1 cellular context compared by ENCODE assay signal in the genomic region with DNA sequence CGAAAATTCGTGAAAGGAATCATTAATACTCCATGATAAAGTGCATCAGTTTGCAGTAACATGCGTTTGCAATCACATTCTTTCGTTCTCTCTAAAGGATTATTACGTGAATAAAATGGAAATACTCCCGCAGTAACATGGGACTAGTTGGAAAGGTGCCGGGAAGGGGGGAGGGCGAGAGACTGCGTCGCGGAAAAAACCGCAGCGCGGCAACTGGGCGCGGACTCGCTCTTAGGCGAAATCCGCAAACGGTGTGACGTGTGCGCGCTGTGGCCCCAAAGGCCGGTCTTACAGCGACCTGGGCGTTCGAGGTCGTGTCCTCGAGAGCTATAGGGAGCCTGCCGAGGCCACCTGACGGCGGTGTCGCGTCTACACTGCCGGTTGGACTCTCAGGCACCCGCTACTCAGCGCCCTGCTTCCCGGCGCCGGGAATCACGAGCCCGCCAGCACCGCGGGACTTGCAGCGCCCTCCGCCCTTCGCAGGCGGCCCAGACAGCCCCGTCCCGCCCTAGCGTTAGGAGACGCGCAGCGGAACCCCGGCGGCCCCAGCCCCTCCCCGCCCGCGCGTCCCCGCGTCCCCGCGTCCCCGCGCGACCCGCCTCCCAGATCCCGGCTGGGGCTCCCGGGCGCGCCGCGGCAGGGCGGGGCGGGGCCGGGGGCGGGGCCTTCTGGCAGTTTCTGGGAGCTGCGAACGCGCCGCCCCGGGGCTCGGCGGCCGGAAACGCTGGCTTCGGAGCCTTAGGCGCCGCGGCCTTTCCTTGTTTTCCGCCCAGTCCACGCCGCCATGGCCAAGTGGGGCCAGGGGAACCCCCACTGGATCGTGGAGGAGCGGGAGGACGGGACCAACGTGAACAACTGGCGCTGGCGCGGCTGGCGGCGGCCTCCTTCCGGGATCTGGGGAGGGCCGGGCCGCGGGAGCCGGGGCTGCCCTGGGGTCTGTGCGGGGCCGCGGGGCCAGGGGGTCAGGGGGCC.
TF ChIP-seq lines count a peak whose summit lies in the region.

No MANE protein-coding gene starts in this region.

TF ChIP-seq in HEK293, 187 proteins besides CTCF, POLR2A, EP300 and RAD21 (continued from another document and continues in another):
- TF ChIP-seq, protein P1, sequence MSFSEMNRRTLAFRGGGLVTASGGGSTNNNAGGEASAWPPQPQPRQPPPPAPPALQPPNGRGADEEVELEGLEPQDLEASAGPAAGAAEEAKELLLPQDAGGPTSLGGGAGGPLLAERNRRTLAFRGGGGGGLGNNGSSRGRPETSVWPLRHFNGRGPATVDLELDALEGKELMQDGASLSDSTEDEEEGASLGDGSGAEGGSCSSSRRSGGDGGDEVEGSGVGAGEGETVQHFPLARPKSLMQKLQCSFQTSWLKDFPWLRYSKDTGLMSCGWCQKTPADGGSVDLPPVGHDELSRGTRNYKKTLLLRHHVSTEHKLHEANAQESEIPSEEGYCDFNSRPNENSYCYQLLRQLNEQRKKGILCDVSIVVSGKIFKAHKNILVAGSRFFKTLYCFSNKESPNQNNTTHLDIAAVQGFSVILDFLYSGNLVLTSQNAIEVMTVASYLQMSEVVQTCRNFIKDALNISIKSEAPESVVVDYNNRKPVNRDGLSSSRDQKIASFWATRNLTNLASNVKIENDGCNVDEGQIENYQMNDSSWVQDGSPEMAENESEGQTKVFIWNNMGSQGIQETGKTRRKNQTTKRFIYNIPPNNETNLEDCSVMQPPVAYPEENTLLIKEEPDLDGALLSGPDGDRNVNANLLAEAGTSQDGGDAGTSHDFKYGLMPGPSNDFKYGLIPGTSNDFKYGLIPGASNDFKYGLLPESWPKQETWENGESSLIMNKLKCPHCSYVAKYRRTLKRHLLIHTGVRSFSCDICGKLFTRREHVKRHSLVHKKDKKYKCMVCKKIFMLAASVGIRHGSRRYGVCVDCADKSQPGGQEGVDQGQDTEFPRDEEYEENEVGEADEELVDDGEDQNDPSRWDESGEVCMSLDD (tag by site-specific recombination; IDR thresholded peaks at IDR 0.05), result peak; percentile 34; the same call in 1 of the 2 replicates
- peak; percentile 73 for TF ChIP-seq ZFP69B (tag by site-specific recombination; IDR thresholded peaks at IDR 0.05)
- no peak for TF ChIP-seq ZFP41 (tag by site-specific recombination; IDR thresholded peaks at IDR 0.05; ENCODE audit: borderline replicate concordance)
- TF ChIP-seq KLF8 (tag by site-specific recombination; IDR thresholded peaks at IDR 0.05), result 0 out of 2 replicates have a peak, but pooled peaks have one; percentile 55
- TF ChIP-seq, protein P2, sequence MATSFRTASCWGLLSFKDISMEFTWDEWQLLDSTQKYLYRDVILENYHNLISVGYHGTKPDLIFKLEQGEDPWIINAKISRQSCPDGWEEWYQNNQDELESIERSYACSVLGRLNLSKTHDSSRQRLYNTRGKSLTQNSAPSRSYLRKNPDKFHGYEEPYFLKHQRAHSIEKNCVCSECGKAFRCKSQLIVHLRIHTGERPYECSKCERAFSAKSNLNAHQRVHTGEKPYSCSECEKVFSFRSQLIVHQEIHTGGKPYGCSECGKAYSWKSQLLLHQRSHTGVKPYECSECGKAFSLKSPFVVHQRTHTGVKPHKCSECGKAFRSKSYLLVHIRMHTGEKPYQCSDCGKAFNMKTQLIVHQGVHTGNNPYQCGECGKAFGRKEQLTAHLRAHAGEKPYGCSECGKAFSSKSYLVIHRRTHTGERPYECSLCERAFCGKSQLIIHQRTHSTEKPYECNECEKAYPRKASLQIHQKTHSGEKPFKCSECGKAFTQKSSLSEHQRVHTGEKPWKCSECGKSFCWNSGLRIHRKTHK (tag by site-specific recombination; IDR thresholded peaks at IDR 0.05), result no peak
- TF ChIP-seq ZNF473 (tag by site-specific recombination; IDR thresholded peaks at IDR 0.05), result no peak
- TF ChIP-seq ZIC2 (tag by site-specific recombination; IDR thresholded peaks at IDR 0.05), result no peak
- no peak for TF ChIP-seq MYNN (tag by site-specific recombination; IDR thresholded peaks at IDR 0.05; ENCODE audit: borderline replicate concordance)
- TF ChIP-seq, protein P3, sequence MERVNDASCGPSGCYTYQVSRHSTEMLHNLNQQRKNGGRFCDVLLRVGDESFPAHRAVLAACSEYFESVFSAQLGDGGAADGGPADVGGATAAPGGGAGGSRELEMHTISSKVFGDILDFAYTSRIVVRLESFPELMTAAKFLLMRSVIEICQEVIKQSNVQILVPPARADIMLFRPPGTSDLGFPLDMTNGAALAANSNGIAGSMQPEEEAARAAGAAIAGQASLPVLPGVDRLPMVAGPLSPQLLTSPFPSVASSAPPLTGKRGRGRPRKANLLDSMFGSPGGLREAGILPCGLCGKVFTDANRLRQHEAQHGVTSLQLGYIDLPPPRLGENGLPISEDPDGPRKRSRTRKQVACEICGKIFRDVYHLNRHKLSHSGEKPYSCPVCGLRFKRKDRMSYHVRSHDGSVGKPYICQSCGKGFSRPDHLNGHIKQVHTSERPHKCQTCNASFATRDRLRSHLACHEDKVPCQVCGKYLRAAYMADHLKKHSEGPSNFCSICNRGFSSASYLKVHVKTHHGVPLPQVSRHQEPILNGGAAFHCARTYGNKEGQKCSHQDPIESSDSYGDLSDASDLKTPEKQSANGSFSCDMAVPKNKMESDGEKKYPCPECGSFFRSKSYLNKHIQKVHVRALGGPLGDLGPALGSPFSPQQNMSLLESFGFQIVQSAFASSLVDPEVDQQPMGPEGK (tag by site-specific recombination; IDR thresholded peaks at IDR 0.05), result no peak; the same call in none of the 2 replicates
- TF ChIP-seq ZNF704 (tag by site-specific recombination; IDR thresholded peaks at IDR 0.05), result no peak
- TF ChIP-seq ZNF560 (tag by site-specific recombination; IDR thresholded peaks at IDR 0.05; ENCODE audit: borderline replicate concordance), result no peak
- TF ChIP-seq ZNF169 (tag by site-specific recombination; IDR thresholded peaks at IDR 0.05), result no peak
- TF ChIP-seq ZNF211 (tag by site-specific recombination; IDR thresholded peaks at IDR 0.05; ENCODE audit: low read depth), result no peak
- no peak for TF ChIP-seq ZNF571 (tag by site-specific recombination; IDR thresholded peaks at IDR 0.05)
- no peak for TF ChIP-seq ZNF777 (tag by site-specific recombination; IDR thresholded peaks at IDR 0.05; ENCODE audit: borderline replicate concordance)
- TF ChIP-seq ZNF148 (tag by site-specific recombination; IDR thresholded peaks at IDR 0.05; ENCODE audit: borderline replicate concordance), result no peak
- TF ChIP-seq ZBTB1 (tag by site-specific recombination; IDR thresholded peaks at IDR 0.05), result no peak
- 0 out of 2 replicates have a peak, but pooled peaks have one; percentile 14 for TF ChIP-seq ZNF223 (tag by site-specific recombination; IDR thresholded peaks at IDR 0.05)
- TF ChIP-seq ZNF202 (tag by site-specific recombination; IDR thresholded peaks at IDR 0.05; ENCODE audit: borderline replicate concordance), result no peak
- TF ChIP-seq ZNF530 (tag by site-specific recombination; IDR thresholded peaks at IDR 0.05; ENCODE audit: low read depth), result no peak
- no peak for TF ChIP-seq YY2 (tag by site-specific recombination; IDR thresholded peaks at IDR 0.05)
- TF ChIP-seq GLIS1 (tag by site-specific recombination; IDR thresholded peaks at IDR 0.05), result no peak; the same call in 1 of the 2 replicates
- TF ChIP-seq ZNF311 (tag by site-specific recombination; IDR thresholded peaks at IDR 0.05; ENCODE audit: borderline replicate concordance), result no peak
- no peak for TF ChIP-seq ZNF341 (tag by site-specific recombination; IDR thresholded peaks at IDR 0.05; ENCODE audit: low read depth)
- TF ChIP-seq ZBTB26 (tag by site-specific recombination; optimal IDR thresholded peaks at IDR 0.05), result peak; percentile 95
- TF ChIP-seq ZNF677 (tag by site-specific recombination; IDR thresholded peaks at IDR 0.05), result no peak
- no peak for TF ChIP-seq ZNF133 (tag by site-specific recombination; IDR thresholded peaks at IDR 0.05)
- peak; percentile 98 for TF ChIP-seq ZBTB8A (tag by site-specific recombination; IDR thresholded peaks at IDR 0.05)
- peak; percentile 62; the same call in 1 of the 2 replicates for TF ChIP-seq SP3 (tag by site-specific recombination; IDR thresholded peaks at IDR 0.05)
- TF ChIP-seq, protein P4, sequence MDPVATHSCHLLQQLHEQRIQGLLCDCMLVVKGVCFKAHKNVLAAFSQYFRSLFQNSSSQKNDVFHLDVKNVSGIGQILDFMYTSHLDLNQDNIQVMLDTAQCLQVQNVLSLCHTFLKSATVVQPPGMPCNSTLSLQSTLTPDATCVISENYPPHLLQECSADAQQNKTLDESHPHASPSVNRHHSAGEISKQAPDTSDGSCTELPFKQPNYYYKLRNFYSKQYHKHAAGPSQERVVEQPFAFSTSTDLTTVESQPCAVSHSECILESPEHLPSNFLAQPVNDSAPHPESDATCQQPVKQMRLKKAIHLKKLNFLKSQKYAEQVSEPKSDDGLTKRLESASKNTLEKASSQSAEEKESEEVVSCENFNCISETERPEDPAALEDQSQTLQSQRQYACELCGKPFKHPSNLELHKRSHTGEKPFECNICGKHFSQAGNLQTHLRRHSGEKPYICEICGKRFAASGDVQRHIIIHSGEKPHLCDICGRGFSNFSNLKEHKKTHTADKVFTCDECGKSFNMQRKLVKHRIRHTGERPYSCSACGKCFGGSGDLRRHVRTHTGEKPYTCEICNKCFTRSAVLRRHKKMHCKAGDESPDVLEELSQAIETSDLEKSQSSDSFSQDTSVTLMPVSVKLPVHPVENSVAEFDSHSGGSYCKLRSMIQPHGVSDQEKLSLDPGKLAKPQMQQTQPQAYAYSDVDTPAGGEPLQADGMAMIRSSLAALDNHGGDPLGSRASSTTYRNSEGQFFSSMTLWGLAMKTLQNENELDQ (tag by site-specific recombination; IDR thresholded peaks at IDR 0.05; ENCODE audit: low read depth), result no peak
- TF ChIP-seq SP2 (tag by site-specific recombination; IDR thresholded peaks at IDR 0.05), result peak; percentile 61
- no peak for TF ChIP-seq ZNF510 (tag by site-specific recombination; IDR thresholded peaks at IDR 0.05; ENCODE audit: insufficient replicate concordance)
- TF ChIP-seq WT1 (tag by site-specific recombination; IDR thresholded peaks at IDR 0.05), result 0 out of 2 replicates have a peak, but pooled peaks have one; percentile 14
- TF ChIP-seq GLIS2 (tag by site-specific recombination; IDR thresholded peaks at IDR 0.05), result no peak; the same call in 1 of the 2 replicates
- no peak for TF ChIP-seq ZNF548 (tag by site-specific recombination; IDR thresholded peaks at IDR 0.05)
- TF ChIP-seq ZNF585B (tag by site-specific recombination; IDR thresholded peaks at IDR 0.05), result no peak
- TF ChIP-seq ZNF776 (tag by site-specific recombination; IDR thresholded peaks at IDR 0.05; ENCODE audit: borderline replicate concordance), result no peak
- TF ChIP-seq ZNF16 (tag by site-specific recombination; IDR thresholded peaks at IDR 0.05; ENCODE audit: low read depth), result no peak
- TF ChIP-seq ZNF610 (tag by site-specific recombination; IDR thresholded peaks at IDR 0.05; ENCODE audit: borderline replicate concordance), result no peak
- no peak for TF ChIP-seq MZF1 (tag by site-specific recombination; IDR thresholded peaks at IDR 0.05; ENCODE audit: borderline replicate concordance)
- 0 out of 2 replicates have a peak, but pooled peaks have one; percentile 46 for TF ChIP-seq ZNF280D (tag by site-specific recombination; IDR thresholded peaks at IDR 0.05)
- no peak for TF ChIP-seq HOXD13 (CRISPR knock-in tag; IDR thresholded peaks at IDR 0.05; ENCODE audit: borderline replicate concordance)
